In the genomic region with DNA sequence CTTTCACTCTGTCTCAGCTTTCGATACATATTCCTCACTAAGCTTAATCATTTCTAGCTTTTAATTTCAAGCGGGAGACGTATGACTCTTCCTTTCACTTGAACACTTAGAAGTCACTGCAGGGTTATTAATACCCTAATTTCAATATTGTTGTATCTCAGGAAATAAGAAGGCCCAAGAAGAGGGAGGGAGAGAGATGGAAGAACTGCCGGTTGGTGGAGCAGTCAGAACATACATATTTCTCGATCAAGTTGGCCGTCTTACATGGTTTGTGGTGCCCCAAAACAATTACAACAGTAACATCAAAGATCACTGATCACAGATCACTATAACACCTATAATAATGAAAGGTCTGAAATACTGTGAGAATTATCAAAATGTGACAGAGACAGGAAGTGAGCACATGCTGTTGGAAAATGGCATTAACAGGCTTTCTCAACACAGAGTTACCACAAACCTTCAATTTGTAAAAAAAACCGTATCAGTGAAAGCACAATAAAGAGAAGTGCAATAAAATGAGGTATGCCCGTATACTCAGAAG, we compare ENCODE assay signal across 16 cellular contexts.
DNase-seq lines count a peak whose midpoint lies in the region; ATAC-seq and TF ChIP-seq lines count a peak whose summit lies in the region.
"Had no signal": no experiment of that assay in that cellular context is flagged by ENCODE, and none has a peak within 500 bp of the region (broad histone marks: within the 10 kb centered on the region; RNA-seq: fewer than 3 reads in every experiment).

No MANE protein-coding gene starts in this region.

- DNase-seq in GF-D8 (lab: John Stamatoyannopoulos, UW) (peak; percentile 71), endothelial cell (ENCODE audit: low spot score) (no peak), CD14-positive monocyte (ENCODE audit: low spot score) (no peak), osteoblast (ENCODE audit: insufficient read length, low spot score, missing footprints) (no peak), NCI-H2107 (lab: John Stamatoyannopoulos, UW) (no peak)
- DNase-seq in naive thymus-derived CD4-positive, alpha-beta T cell, result no peak
- DNase-seq: activated CD8-positive, alpha-beta memory T cell treated with anti-CD3 and anti-CD28 coated beads, Interleukin-2, amount 50 U/mL, for 48 hours; central memory CD4-positive, alpha-beta T cell; GM23248; NCI-H1048; NCI-H774; small intestine had no signal

- peak overlapping the region; percentile 22 for H3K4me3 Mint-ChIP-seq in T-helper 1 cell treated with Interleukin-12 subunit alpha and Interleukin-12 subunit beta and Interleukin-4 antibody, amounts not matched to agents 30 μg/mL and 1 μg/mL, for 36 hours
- peak overlapping the region in 2 of 10 donors; percentile 1 to 54 for H3K4me3 Mint-ChIP-seq in naive thymus-derived CD4-positive, alpha-beta T cell
- H3K4me3 Mint-ChIP-seq in endothelial cell (ENCODE audit: unreplicated experiment), result no peak overlapping the region
- H3K4me3 Mint-ChIP-seq in CD14-positive monocyte, result no peak overlapping the region

- H3K9me3 Mint-ChIP-seq in T-helper 1 cell treated with Interleukin-12 subunit alpha and Interleukin-12 subunit beta and Interleukin-4 antibody, amounts not matched to agents 30 μg/mL and 1 μg/mL, for 36 hours, result no peaks in the 10 kb centered on the region
- H3K9me3 Mint-ChIP-seq in naive thymus-derived CD4-positive, alpha-beta T cell, result no peaks in the 10 kb centered on the region
- H3K9me3 Mint-ChIP-seq in endothelial cell (ENCODE audit: unreplicated experiment) (no peaks in the 10 kb centered on the region), CD14-positive monocyte (no peaks in the 10 kb centered on the region)
- H3K9me3 Mint-ChIP-seq: naive thymus-derived CD8-positive, alpha-beta T cell had no signal

- H2AFZ ChIP-seq in osteoblast (ENCODE audit: low read length), result no peak overlapping the region
- H2AFZ ChIP-seq: GM23248 had no signal

- POLR2A ChIA-PET in naive thymus-derived CD4-positive, alpha-beta T cell (lab: Charles Lee), result no interaction called here

- H3K36me3 ChIP-seq in naive thymus-derived CD4-positive, alpha-beta T cell (ENCODE audit: control insufficient read depth in 2 of 3, insufficient read depth in 3 of 3, low read length in 3 of 3), result no peaks in the 10 kb centered on the region
- peaks cover 9% of the 10 kb centered on the region for H3K36me3 ChIP-seq in osteoblast (ENCODE audit: insufficient read depth, low read length)

- H3K27me3 Mint-ChIP-seq in T-helper 1 cell treated with Interleukin-12 subunit alpha and Interleukin-12 subunit beta and Interleukin-4 antibody, amounts not matched to agents 30 μg/mL and 1 μg/mL, for 36 hours (ENCODE audit: low read depth), result no peaks in the 10 kb centered on the region
- H3K27me3 Mint-ChIP-seq in naive thymus-derived CD4-positive, alpha-beta T cell, result no peaks in the 10 kb centered on the region
- H3K27me3 Mint-ChIP-seq in endothelial cell (ENCODE audit: unreplicated experiment), result peaks cover 6% of the 10 kb centered on the region
- no peaks in the 10 kb centered on the region for H3K27me3 Mint-ChIP-seq in CD14-positive monocyte (ENCODE audit: low read depth in 3 of 3)
- H3K27me3 Mint-ChIP-seq: naive thymus-derived CD8-positive, alpha-beta T cell had no signal

- peak; percentile 84 for ATAC-seq in GM21619 (IDR thresholded peaks at IDR 0.05; ENCODE audit: unreplicated experiment)
- ATAC-seq in naive thymus-derived CD4-positive, alpha-beta T cell, result peak; percentile 64
- ATAC-seq: naive thymus-derived CD8-positive, alpha-beta T cell; SK-N-SH treated with all-trans-retinoic acid at 6 μM for 48 hours had no signal

- H3K79me2 ChIP-seq in osteoblast (ENCODE audit: insufficient read depth, low read length), result peaks cover 9% of the 10 kb centered on the region

- CTCF ChIA-PET in naive thymus-derived CD4-positive, alpha-beta T cell (lab: Charles Lee), result interaction anchor here (0.6 to 0.7 kb wide), 3 partner anchors 63 to 1591 kb away, joined by 3 to 4 read pairs (median 3); no protein-coding TSS in a partner anchor

- no peak for TF ChIP-seq CTCF in endothelial cell (IDR thresholded peaks at IDR 0.05; ENCODE audit: unreplicated experiment)
- no peak for TF ChIP-seq CTCF in CD14-positive monocyte (IDR thresholded peaks at IDR 0.05)
- no peak for TF ChIP-seq CTCF in osteoblast (IDR thresholded peaks at IDR 0.05; ENCODE audit: extremely low read depth, low read depth, low read length)

- intact Hi-C loops in naive thymus-derived CD4-positive, alpha-beta T cell (cut with micrococcal nuclease), result loop anchor here in 1 of 2 donors (10.0 kb wide), 1 partner anchor 242 kb away; a partner anchor contains a TSS
- intact Hi-C loops in CD14-positive monocyte (cut with micrococcal nuclease), result no loop called here

- H3K9me3 ChIP-seq in naive thymus-derived CD4-positive, alpha-beta T cell (ENCODE audit: control insufficient read depth in 2 of 3, low read length in 3 of 3), result no peaks in the 10 kb centered on the region
- no peaks in the 10 kb centered on the region for H3K9me3 ChIP-seq in osteoblast (ENCODE audit: low read depth, low read length)

- H3K4me2 ChIP-seq in osteoblast (ENCODE audit: insufficient read depth, low read length), result no peak overlapping the region

- peaks cover 16% of the 10 kb centered on the region for H3K36me3 Mint-ChIP-seq in T-helper 1 cell treated with Interleukin-12 subunit alpha and Interleukin-12 subunit beta and Interleukin-4 antibody, amounts not matched to agents 30 μg/mL and 1 μg/mL, for 36 hours (ENCODE audit: low read depth)
- peaks cover 0 to 34% (median 12%) of the 10 kb centered on the region in 5 donors for H3K36me3 Mint-ChIP-seq in naive thymus-derived CD4-positive, alpha-beta T cell
- H3K36me3 Mint-ChIP-seq in endothelial cell (ENCODE audit: low read depth, unreplicated experiment) (peaks cover 15% of the 10 kb centered on the region), CD14-positive monocyte (peaks cover 33 to 39% of the 10 kb centered on the region in 2 donors)

- H3K4me3 ChIP-seq in naive thymus-derived CD4-positive, alpha-beta T cell (ENCODE audit: low read length), result no peak overlapping the region
- H3K4me3 ChIP-seq in osteoblast (ENCODE audit: insufficient read depth, low read length), result no peak overlapping the region
- H3K4me3 ChIP-seq: GM23248 had no signal

- peak overlapping the region; percentile 67 for H3K27ac Mint-ChIP-seq in T-helper 1 cell treated with Interleukin-12 subunit alpha and Interleukin-12 subunit beta and Interleukin-4 antibody, amounts not matched to agents 30 μg/mL and 1 μg/mL, for 36 hours
- H3K27ac Mint-ChIP-seq in naive thymus-derived CD4-positive, alpha-beta T cell, result peak overlapping the region in 5 of 9 donors; percentile 15 to 74 (median 56)
- H3K27ac Mint-ChIP-seq in endothelial cell (ENCODE audit: unreplicated experiment) (no peak overlapping the region), CD14-positive monocyte (peak overlapping the region in 2 of 7 donors; percentile 4 to 31)

- H4K20me1 ChIP-seq in osteoblast (ENCODE audit: insufficient read depth, low read length), result no peaks in the 10 kb centered on the region

- peaks cover 13% of the 10 kb centered on the region for H3K4me1 Mint-ChIP-seq in T-helper 1 cell treated with Interleukin-12 subunit alpha and Interleukin-12 subunit beta and Interleukin-4 antibody, amounts not matched to agents 30 μg/mL and 1 μg/mL, for 36 hours (ENCODE audit: low read depth)
- peaks cover 11 to 24% (median 16%) of the 10 kb centered on the region in 7 donors for H3K4me1 Mint-ChIP-seq in naive thymus-derived CD4-positive, alpha-beta T cell
- H3K4me1 Mint-ChIP-seq in endothelial cell (ENCODE audit: unreplicated experiment), result no peaks in the 10 kb centered on the region
- H3K4me1 Mint-ChIP-seq in CD14-positive monocyte, result peaks cover 22% of the 10 kb centered on the region

- no peak overlapping the region for H3K27ac ChIP-seq in naive thymus-derived CD4-positive, alpha-beta T cell (ENCODE audit: low read depth, low read length)
- H3K27ac ChIP-seq in osteoblast (ENCODE audit: low read depth, low read length), result no peak overlapping the region
- H3K27ac ChIP-seq: GM23248 had no signal

- H3K27me3 ChIP-seq in naive thymus-derived CD4-positive, alpha-beta T cell (ENCODE audit: control insufficient read depth in 2 of 2, insufficient read depth in 2 of 2, low read length in 2 of 2), result no peaks in the 10 kb centered on the region
- no peaks in the 10 kb centered on the region for H3K27me3 ChIP-seq in osteoblast (ENCODE audit: insufficient read depth, low read length)

- H3K4me1 ChIP-seq in naive thymus-derived CD4-positive, alpha-beta T cell (ENCODE audit: control insufficient read depth in 2 of 2, insufficient read depth in 2 of 2, low read length in 2 of 2), result peaks cover 10 to 15% of the 10 kb centered on the region in 2 donors
- peaks cover 7% of the 10 kb centered on the region for H3K4me1 ChIP-seq in osteoblast (ENCODE audit: insufficient read depth, low read length)
